In genomic region chr4:75848191-75848760, GRCh38 we compare ENCODE assay signal across 8 cellular contexts. TPM values are rescaled to one million over a fixed set of nuclear protein-coding genes. Genes with fewer than 3 reads are reported as not detected.
DNase-seq lines count a peak whose midpoint lies in the region; ATAC-seq, FAIRE-seq and TF ChIP-seq lines count a peak whose summit lies in the region.
"Not testable (repeated sequence)": the region's sequence is repeated elsewhere in the genome, so short reads cannot be mapped to it uniquely, and the experiment has no call there.

No MANE protein-coding gene starts in this region.

- not testable (repeated sequence) for TF ChIP-seq POLR2A in gastrocnemius medialis (IDR thresholded peaks at IDR 0.05)

- not testable (repeated sequence) for H3K36me3 Mint-ChIP-seq in central memory CD8-positive, alpha-beta T cell (ENCODE audit: insufficient read depth); immature natural killer cell

- H3K27ac Mint-ChIP-seq in central memory CD8-positive, alpha-beta T cell (ENCODE audit: low read depth), result not testable (repeated sequence)
- peak overlapping the region in 1 of 6 donors; percentile 75 for H3K27ac Mint-ChIP-seq in immature natural killer cell

- H3K4me1 ChIP-seq in gastrocnemius medialis, result not testable (repeated sequence)

- not testable (repeated sequence) for H3K4me3 Mint-ChIP-seq in central memory CD8-positive, alpha-beta T cell; immature natural killer cell

- FAIRE-seq in GM19239 (lab: Jason Lieb, UNC) (peak; percentile 80), TTC549 (lab: Jason Lieb, UNC) (peak; percentile 13)

- not testable (repeated sequence) for H3K9me3 ChIP-seq in gastrocnemius medialis

- in situ Hi-C loops in gastrocnemius medialis (cut with MboI; ENCODE audit: low sequenced_read_pairs in 4 of 4), result loop anchor here in 1 of 4 donors (5.0 kb wide), 1 partner anchor 271 kb away; no protein-coding TSS in a partner anchor

- H3K27me3 ChIP-seq in gastrocnemius medialis, result not testable (repeated sequence)

- not testable (repeated sequence) for H3K4me1 Mint-ChIP-seq in central memory CD8-positive, alpha-beta T cell; immature natural killer cell

- intact Hi-C loops in gastrocnemius medialis (cut with DNase I; ENCODE audit: low total_unique reads), result loop anchor here (10.0 kb wide), 1 partner anchor 213 kb away; the partner anchor contains the start of gene CDKL2

- peak; percentile 40 to 75 (median 61) for TF ChIP-seq CTCF in gastrocnemius medialis (IDR thresholded peaks at IDR 0.05 in 4 of 5, conservative IDR thresholded peaks at IDR 0.05 in 1 of 5)

- not testable (repeated sequence) for H3K9me3 Mint-ChIP-seq in central memory CD8-positive, alpha-beta T cell; immature natural killer cell

- peak overlapping the region in 3 of 4 donors; percentile 16 to 60 (median 37) for H3K27ac ChIP-seq in gastrocnemius medialis

- H3K36me3 ChIP-seq in gastrocnemius medialis, result not testable (repeated sequence)

- DNase-seq in CD1c-positive myeloid dendritic cell (ENCODE audit: extremely low spot score), result peak; percentile 76
- peak; percentile 35 for DNase-seq in GM19239 (ENCODE audit: insufficient read length, low spot score)
- peak; percentile 75 for DNase-seq in HS-27A (ENCODE audit: low read depth)
- DNase-seq in NCI-H446 (lab: John Stamatoyannopoulos, UW), result peak; percentile 17 to 73
- not testable (repeated sequence) for DNase-seq in central memory CD8-positive, alpha-beta T cell (ENCODE audit: low spot score in 2 of 2)
- peak; percentile 10 to 47 (median 42) for DNase-seq in immature natural killer cell
- DNase-seq in gastrocnemius medialis, result peak; percentile 6 to 48

- peaks cover 15% of the 10 kb centered on the region for H3K27me3 Mint-ChIP-seq in central memory CD8-positive, alpha-beta T cell
- H3K27me3 Mint-ChIP-seq in immature natural killer cell (ENCODE audit: low read depth in 3 of 3), result not testable (repeated sequence)

- ATAC-seq in central memory CD8-positive, alpha-beta T cell (replicated peaks; ENCODE audit: extremely low read depth, poor library complexity, severe bottlenecking), result peak; percentile 82
- ATAC-seq in gastrocnemius medialis, result peak; percentile 96 to 99

- H3K4me3 ChIP-seq in gastrocnemius medialis, result not testable (repeated sequence)

RNA-seq across cellular contexts. Expression of gene PPEF2, which starts 54.0 kb away (rescaled TPM):
- polyA plus RNA-seq in immature natural killer cell, result not detected
- under 1 TPM in 1 of 4 donors, not detected in 3; 0.13 TPM for total RNA-seq in gastrocnemius medialis
